16 cellular contexts compared by ENCODE assay signal in genomic region chr10:124001391-124002260, GRCh38.
DNase-seq lines count a peak whose midpoint lies in the region; ATAC-seq and TF ChIP-seq lines count a peak whose summit lies in the region.
"Had no signal": no experiment of that assay in that cellular context is flagged by ENCODE, and none has a peak within 500 bp of the region (broad histone marks: within the 10 kb centered on the region; RNA-seq: fewer than 3 reads in every experiment).

No MANE protein-coding gene starts in this region.

- H3K27me3 ChIP-seq in PC-9 (ENCODE audit: insufficient read depth, low read depth) (no peaks in the 10 kb centered on the region), spleen (replicated peaks in 1 of 7) (no peaks in the 10 kb centered on the region)

- POLR2A ChIA-PET in PC-9 (lab: Charles Lee; ENCODE audit: unreplicated experiment), result no interaction called here

- H3K4me1 ChIP-seq in PC-9 (replicated peaks; ENCODE audit: insufficient read depth), result peaks cover 27% of the 10 kb centered on the region
- H3K4me1 ChIP-seq in spleen, result peaks cover 0 to 54% (median 17%) of the 10 kb centered on the region in 6 donors

- H3K36me3 ChIP-seq in PC-9 (ENCODE audit: low read depth) (no peaks in the 10 kb centered on the region), spleen (peaks cover 0 to 50% (median 4%) of the 10 kb centered on the region in 6 donors)

- H3K9me2 ChIP-seq in PC-9 (ENCODE audit: insufficient read depth), result no peaks in the 10 kb centered on the region

- DNase-seq in D341Med (ENCODE audit: low spot score) (peak; percentile 1), PC-9 (no peak), islet precursor cell (peak; percentile 37), spleen (peak; percentile 77), dedifferentiated amniotic fluid mesenchymal stem cell (ENCODE audit: extremely low spot score) (no peak), hippocampal formation (lab: John Stamatoyannopoulos, UW) (no peak)
- DNase-seq: activated B cell treated with CpG ODN at 0.5 μM for 24 hours; activated gamma-delta T cell; cerebellar nuclear complex; foreskin melanocyte; Karpas-422; NK-92 treated with Interleukin-12 subunit alpha and Interleukin-12 subunit beta, amount 100 ng/mL, for 24 hours; nucleus accumbens; stimulated activated CD4-positive, alpha-beta T cell treated with anti-CD3 and anti-CD28 coated beads, Interleukin-2, amount 100 ng/mL, for 48 hours had no signal

- H4K20me1 ChIP-seq in PC-9 (ENCODE audit: insufficient read depth), result no peaks in the 10 kb centered on the region

- H3K79me2 ChIP-seq in PC-9 (ENCODE audit: low read depth), result no peaks in the 10 kb centered on the region

- ATAC-seq in HG02763 (IDR thresholded peaks at IDR 0.05; ENCODE audit: unreplicated experiment), result no peak

- TF ChIP-seq POLR2A in spleen (IDR thresholded peaks at IDR 0.05), result no peak

- no peak overlapping the region for H3K4me3 ChIP-seq in PC-9
- no peak overlapping the region for H3K4me3 ChIP-seq in spleen

- H3F3A ChIP-seq in PC-9 (ENCODE audit: insufficient read depth, low read depth), result peaks cover 13% of the 10 kb centered on the region

- WGBS in spleen, 5 donors, result 85 to 93% (median 86%) methylated on average over 24 of the region's 24 CpGs

- CTCF ChIA-PET in PC-9 (lab: Charles Lee), result no interaction called here

- H2AFZ ChIP-seq in PC-9, result no peak overlapping the region

- H3K4me2 ChIP-seq in PC-9, result peak overlapping the region; percentile 19

- TF ChIP-seq CTCF in PC-9 (conservative IDR thresholded peaks at IDR 0.05), result no peak
- TF ChIP-seq CTCF in spleen (IDR thresholded peaks at IDR 0.05 in 8 of 11, conservative IDR thresholded peaks at IDR 0.05 in 3 of 11), result no peak

- H3K27ac ChIP-seq in PC-9, result peak overlapping the region; percentile 44; the same call in 1 of the 2 replicates
- peak overlapping the region in 3 of 8 donors; percentile 15 to 94 (median 16) for H3K27ac ChIP-seq in spleen
- H3K27ac ChIP-seq: C4-2B had no signal

- intact Hi-C loops in PC-9 (cut with micrococcal nuclease; ENCODE audit: unreplicated experiment), result no loop called here
- intact Hi-C loops in spleen (cut with DNase I; ENCODE audit: low total_unique reads), result no loop called here

- BruUV-seq in PC-9 (replicated peaks; lab: Mats Ljungman, UMichigan), result no TSS peak

- H3K9me3 ChIP-seq in PC-9 (ENCODE audit: insufficient read depth, low read depth) (no peaks in the 10 kb centered on the region), spleen (no peaks in the 10 kb centered on the region)

Comparison
In these comparisons a context has a peak if more than half of its experiments do, and no peak if none do; other contexts are left out.
1. DNase-seq: peak in D341Med (single experiment), islet precursor cell (single experiment) and spleen (single experiment); none in PC-9 (0 of 2), dedifferentiated amniotic fluid mesenchymal stem cell (single experiment) and hippocampal formation (0 of 2).